In the genomic region with DNA sequence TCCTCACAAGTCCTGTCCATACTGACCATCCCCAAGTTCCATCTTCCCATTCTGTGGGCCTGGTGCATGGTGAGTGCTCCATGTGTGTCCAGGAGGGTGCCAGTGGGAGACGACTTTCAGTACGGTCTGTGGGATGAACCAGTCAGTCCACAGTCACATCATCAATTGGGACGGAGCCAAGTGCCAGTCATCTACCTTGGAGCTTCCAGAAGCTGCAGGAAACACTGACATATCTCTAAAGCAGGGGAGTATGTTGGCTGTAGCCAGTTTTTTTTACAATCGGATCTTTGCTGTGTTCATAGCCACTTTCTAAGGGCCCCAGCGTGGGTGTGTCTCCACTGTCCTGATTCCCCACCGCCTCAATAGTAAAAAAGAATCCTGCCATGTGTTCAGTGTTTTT, we compare ENCODE assay signal across 1 cellular context.
A peak's percentile ranks its signal among the peaks of the same experiment; 100 is the strongest.
TF ChIP-seq lines count a peak whose summit lies in the region.

No MANE protein-coding gene starts in this region.

TF ChIP-seq in K562, 482 proteins besides CTCF, POLR2A, EP300 and RAD21:
- TF ChIP-seq CTBP1 (IDR thresholded peaks at IDR 0.05; ENCODE audit: borderline replicate concordance) (peak; percentile 46; the same call in 1 of the 2 replicates), MAFG (tag; conservative IDR thresholded peaks at IDR 0.05) (no peak), NFIC (IDR thresholded peaks at IDR 0.05) (peak; percentile 85), ATF7 (IDR thresholded peaks at IDR 0.05) (0 out of 2 replicates have a peak, but pooled peaks have one; percentile 30), ARHGAP35 (IDR thresholded peaks at IDR 0.05; ENCODE audit: partially characterized antibody) (no peak), ZBTB7A (IDR thresholded peaks at IDR 0.05; ENCODE audit: borderline replicate concordance, control insufficient read depth, low read depth, low read length) (no peak), FOSL1 (tag; conservative IDR thresholded peaks at IDR 0.05) (peak; percentile 26; the same call in 1 of the 2 replicates), ZNF263 (CRISPR knock-in tag; IDR thresholded peaks at IDR 0.05; ENCODE audit: borderline replicate concordance) (no peak), ZNF3 (CRISPR knock-in tag; IDR thresholded peaks at IDR 0.05) (no peak), EGR1 (conservative IDR thresholded peaks at IDR 0.05) (peak; percentile 56), ZC3H11A (IDR thresholded peaks at IDR 0.05; ENCODE audit: low read depth, low read length) (no peak), CREM (IDR thresholded peaks at IDR 0.05; ENCODE audit: low read depth) (0 out of 2 replicates have a peak, but pooled peaks have one; percentile 5), BRD9 (IDR thresholded peaks at IDR 0.05; ENCODE audit: low read depth, partially characterized antibody) (no peak), ZNF384 (IDR thresholded peaks at IDR 0.05; ENCODE audit: low read depth, low read length) (peak; percentile 52; the same call in 1 of the 2 replicates), JUND (IDR thresholded peaks at IDR 0.05; ENCODE audit: borderline replicate concordance, low read depth, low read length) (0 out of 2 replicates have a peak, but pooled peaks have one; percentile 39), JUND (tag; IDR thresholded peaks at IDR 0.05; ENCODE audit: borderline replicate concordance, low read depth, low read length) (no peak), ZC3H4 (CRISPR knock-in tag; IDR thresholded peaks at IDR 0.05; ENCODE audit: borderline replicate concordance) (no peak)
- TF ChIP-seq, protein P1, sequence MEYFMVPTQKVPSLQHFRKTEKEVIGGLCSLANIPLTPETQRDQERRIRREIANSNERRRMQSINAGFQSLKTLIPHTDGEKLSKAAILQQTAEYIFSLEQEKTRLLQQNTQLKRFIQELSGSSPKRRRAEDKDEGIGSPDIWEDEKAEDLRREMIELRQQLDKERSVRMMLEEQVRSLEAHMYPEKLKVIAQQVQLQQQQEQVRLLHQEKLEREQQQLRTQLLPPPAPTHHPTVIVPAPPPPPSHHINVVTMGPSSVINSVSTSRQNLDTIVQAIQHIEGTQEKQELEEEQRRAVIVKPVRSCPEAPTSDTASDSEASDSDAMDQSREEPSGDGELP (CRISPR knock-in tag; IDR thresholded peaks at IDR 0.05; ENCODE audit: borderline replicate concordance) = no peak; the same call in 1 of the 2 replicates
- TF ChIP-seq, protein P2, sequence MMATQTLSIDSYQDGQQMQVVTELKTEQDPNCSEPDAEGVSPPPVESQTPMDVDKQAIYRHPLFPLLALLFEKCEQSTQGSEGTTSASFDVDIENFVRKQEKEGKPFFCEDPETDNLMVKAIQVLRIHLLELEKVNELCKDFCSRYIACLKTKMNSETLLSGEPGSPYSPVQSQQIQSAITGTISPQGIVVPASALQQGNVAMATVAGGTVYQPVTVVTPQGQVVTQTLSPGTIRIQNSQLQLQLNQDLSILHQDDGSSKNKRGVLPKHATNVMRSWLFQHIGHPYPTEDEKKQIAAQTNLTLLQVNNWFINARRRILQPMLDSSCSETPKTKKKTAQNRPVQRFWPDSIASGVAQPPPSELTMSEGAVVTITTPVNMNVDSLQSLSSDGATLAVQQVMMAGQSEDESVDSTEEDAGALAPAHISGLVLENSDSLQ (IDR thresholded peaks at IDR 0.05) = peak; percentile 72
- TF ChIP-seq, protein P3, sequence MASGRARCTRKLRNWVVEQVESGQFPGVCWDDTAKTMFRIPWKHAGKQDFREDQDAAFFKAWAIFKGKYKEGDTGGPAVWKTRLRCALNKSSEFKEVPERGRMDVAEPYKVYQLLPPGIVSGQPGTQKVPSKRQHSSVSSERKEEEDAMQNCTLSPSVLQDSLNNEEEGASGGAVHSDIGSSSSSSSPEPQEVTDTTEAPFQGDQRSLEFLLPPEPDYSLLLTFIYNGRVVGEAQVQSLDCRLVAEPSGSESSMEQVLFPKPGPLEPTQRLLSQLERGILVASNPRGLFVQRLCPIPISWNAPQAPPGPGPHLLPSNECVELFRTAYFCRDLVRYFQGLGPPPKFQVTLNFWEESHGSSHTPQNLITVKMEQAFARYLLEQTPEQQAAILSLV (tag; IDR thresholded peaks at IDR 0.05) = no peak
